Comparison of ENCODE assay signal across 8 cellular contexts in genomic region chr4:153223935-153224334, GRCh38. TPM values are rescaled to one million over a fixed set of nuclear protein-coding genes. Genes with fewer than 3 reads are reported as not detected.
DNase-seq lines count a peak whose midpoint lies in the region; ATAC-seq, FAIRE-seq and TF ChIP-seq lines count a peak whose summit lies in the region.

No MANE protein-coding gene starts in this region.

- H3K4me3 ChIP-seq in astrocyte (ENCODE audit: insufficient read depth, low read depth, low read length): peak overlapping the region; percentile 74
- peak overlapping the region in 2 of 3 donors; percentile 61 to 69 for H3K4me3 ChIP-seq in thyroid gland (replicated peaks in 1 of 3)

- WGBS in thyroid gland, 2 donors: 10 to 23% methylated on average over 1 of the region's 1 CpG

- H3K27ac Mint-ChIP-seq in activated T-cell treated with anti-CD3 and anti-CD28 coated beads, Interleukin-2, amount 50 U/mL, for 24 hours: no peak overlapping the region
- H3K27ac Mint-ChIP-seq in astrocyte (ENCODE audit: unreplicated experiment): no peak overlapping the region

- H3K4me1 ChIP-seq in astrocyte (ENCODE audit: insufficient read depth, low read length): peaks cover 20% of the 10 kb centered on the region
- peaks cover 47 to 49% of the 10 kb centered on the region in 2 donors for H3K4me1 ChIP-seq in thyroid gland

- no peak for FAIRE-seq in astrocyte (lab: Jason Lieb, UNC)

- intact Hi-C loops in thyroid gland (cut with DNase I): loop anchor here (10.0 kb wide), 1 partner anchor 81 kb away; no protein-coding TSS in a partner anchor

- ATAC-seq in GM18519 (IDR thresholded peaks at IDR 0.05; ENCODE audit: low FRiP score, unreplicated experiment): no peak
- no peak for ATAC-seq in GM19395 (IDR thresholded peaks at IDR 0.05; ENCODE audit: unreplicated experiment)

- H3K27me3 Mint-ChIP-seq in activated T-cell treated with anti-CD3 and anti-CD28 coated beads, Interleukin-2, amount 50 U/mL, for 24 hours: peaks cover 28% of the 10 kb centered on the region
- no peaks in the 10 kb centered on the region for H3K27me3 Mint-ChIP-seq in astrocyte (ENCODE audit: low read depth, unreplicated experiment)

- peaks cover 35% of the 10 kb centered on the region for H3K4me1 Mint-ChIP-seq in activated T-cell treated with anti-CD3 and anti-CD28 coated beads, Interleukin-2, amount 50 U/mL, for 24 hours (ENCODE audit: low read depth)
- peaks cover 29% of the 10 kb centered on the region for H3K4me1 Mint-ChIP-seq in astrocyte (ENCODE audit: low read depth, unreplicated experiment)

- H2AFZ ChIP-seq in astrocyte (ENCODE audit: low read depth, low read length): no peak overlapping the region

- H3K4me3 Mint-ChIP-seq in activated T-cell treated with anti-CD3 and anti-CD28 coated beads, Interleukin-2, amount 50 U/mL, for 24 hours: peak overlapping the region; percentile 49
- H3K4me3 Mint-ChIP-seq in astrocyte (ENCODE audit: unreplicated experiment): peak overlapping the region; percentile 90

- TF ChIP-seq POLR2A in thyroid gland (IDR thresholded peaks at IDR 0.05): peak in 1 of 2 donors; percentile 57

- no peak for DNase-seq in activated T-cell treated with anti-CD3 and anti-CD28 coated beads, Interleukin-2, amount 50 U/mL, for 24 hours
- no peak for DNase-seq in activated T-cell treated with anti-CD3 and anti-CD28 coated beads, Interleukin-2, amount 50 U/mL, for 48 hours
- DNase-seq in astrocyte (ENCODE audit: low read depth) (peak; percentile 72), thyroid gland (peak; percentile 71 to 80), hepatic stellate cell (ENCODE audit: low spot score) (no peak)

- no peaks in the 10 kb centered on the region for H3K36me3 Mint-ChIP-seq in activated T-cell treated with anti-CD3 and anti-CD28 coated beads, Interleukin-2, amount 50 U/mL, for 24 hours (ENCODE audit: low read depth)
- peaks cover 2% of the 10 kb centered on the region for H3K36me3 Mint-ChIP-seq in astrocyte (ENCODE audit: low read depth, unreplicated experiment)

- H4K20me1 ChIP-seq in astrocyte (ENCODE audit: insufficient read depth, low read length): peaks cover 27% of the 10 kb centered on the region

- H3K9me3 Mint-ChIP-seq in activated T-cell treated with anti-CD3 and anti-CD28 coated beads, Interleukin-2, amount 50 U/mL, for 24 hours: no peaks in the 10 kb centered on the region
- H3K9me3 Mint-ChIP-seq in astrocyte (ENCODE audit: unreplicated experiment): no peaks in the 10 kb centered on the region

- no peak for TF ChIP-seq CTCF in astrocyte (IDR thresholded peaks at IDR 0.05; ENCODE audit: insufficient read depth, low read depth, low read length)
- TF ChIP-seq CTCF in thyroid gland (IDR thresholded peaks at IDR 0.05): no peak

- H3K79me2 ChIP-seq in astrocyte (ENCODE audit: insufficient read depth, low read length): peaks cover 40% of the 10 kb centered on the region

- H3K27me3 ChIP-seq in astrocyte (ENCODE audit: insufficient read depth, low read length) (no peaks in the 10 kb centered on the region), layer of hippocampus (ENCODE audit: control insufficient read depth, insufficient read depth, low read length) (no peaks in the 10 kb centered on the region), thyroid gland (no peaks in the 10 kb centered on the region)

- H3K4me2 ChIP-seq in astrocyte (ENCODE audit: low read length): peak overlapping the region; percentile 92

- H3K27ac ChIP-seq in astrocyte (ENCODE audit: low read depth, low read length) (peak overlapping the region; percentile 82), layer of hippocampus (ENCODE audit: low read depth, low read length) (peak overlapping the region; percentile 72), thyroid gland (peak overlapping the region; percentile 94 to 97 (median 97))

- no peaks in the 10 kb centered on the region for H3K36me3 ChIP-seq in astrocyte (ENCODE audit: insufficient read depth, low read length)
- H3K36me3 ChIP-seq in thyroid gland: no peaks in the 10 kb centered on the region

- H3K9me3 ChIP-seq in astrocyte (ENCODE audit: insufficient read depth, low read depth, low read length): no peaks in the 10 kb centered on the region
- no peaks in the 10 kb centered on the region for H3K9me3 ChIP-seq in thyroid gland

- H3K9ac ChIP-seq in astrocyte (ENCODE audit: low read length): peak overlapping the region; percentile 88

RNA-seq across cellular contexts. Expression of gene TRIM2, which starts 19.7 kb away (rescaled TPM):
- 46.4 and 51.8 TPM in 2 replicates for total RNA-seq in astrocyte
- total RNA-seq in thyroid gland: 100 to 1,000 TPM; 146 to 229 (median 192) TPM

Comparison
In these comparisons a context has a peak if more than half of its experiments do, and no peak if none do; other contexts are left out.
1. DNase-seq: peak in astrocyte (single experiment) and thyroid gland (2 of 2); none in activated T-cell treated with anti-CD3 and anti-CD28 coated beads, Interleukin-2, amount 50 U/mL, for 24 hours (single experiment), activated T-cell treated with anti-CD3 and anti-CD28 coated beads, Interleukin-2, amount 50 U/mL, for 48 hours (0 of 2) and hepatic stellate cell (single experiment).
2. Peak in every context shown above with its lines, with median percentiles within 50 percentile points of each other: H3K27ac ChIP-seq.